Comparison of ENCODE assay signal across 9 cellular contexts in the genomic region with DNA sequence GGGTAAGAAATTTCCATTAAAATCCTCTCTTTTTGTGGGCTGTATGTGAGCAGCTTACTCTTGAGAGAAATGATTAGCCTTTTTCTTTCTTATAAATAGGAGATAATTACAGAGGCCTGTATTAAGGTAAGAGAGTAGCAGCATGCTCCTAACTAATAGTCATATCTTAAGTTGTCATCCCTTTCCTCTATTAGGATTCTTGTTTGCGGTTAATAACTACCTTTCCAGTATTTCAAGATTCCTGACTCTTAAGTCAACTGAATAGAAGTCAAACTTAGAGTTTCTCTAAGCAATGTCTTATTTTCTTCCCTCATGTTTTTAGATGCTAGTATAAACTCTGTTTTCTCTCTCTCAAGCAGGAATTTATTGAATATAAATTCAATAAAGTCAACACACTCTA.
"Had no signal": no experiment of that assay in that cellular context is flagged by ENCODE, and none has a peak within 500 bp of the region (broad histone marks: within the 10 kb centered on the region; RNA-seq: fewer than 3 reads in every experiment).

No MANE protein-coding gene starts in this region.

- ATAC-seq: GM23338, HCT116, K562 had no signal

- H2AFZ ChIP-seq: GM23338 had no signal

- FAIRE-seq: H1, H54, HTR-8/SVneo, K562 had no signal

- H3K4me3 ChIP-seq: GM23338, K562 had no signal

- H3K4me2 ChIP-seq: GM23338 had no signal

- DNase-seq: H9, HFFc6, IMR-90 had no signal
